In genomic region chr3:150544726-150545125, GRCh38 we compare ENCODE assay signal across 8 cellular contexts. TPM values are rescaled to one million over a fixed set of nuclear protein-coding genes. Genes with fewer than 3 reads are reported as not detected.
DNase-seq lines count a peak whose midpoint lies in the region; ATAC-seq and TF ChIP-seq lines count a peak whose summit lies in the region.

No MANE protein-coding gene starts in this region.

- ATAC-seq in GM19397 (IDR thresholded peaks at IDR 0.05; ENCODE audit: unreplicated experiment) (no peak), HG03175 (IDR thresholded peaks at IDR 0.05; ENCODE audit: unreplicated experiment) (no peak)

- no peaks in the 10 kb centered on the region for H3K9me2 ChIP-seq in Loucy (replicated peaks; ENCODE audit: low read depth, low read length)

- no peak overlapping the region for H2AFZ ChIP-seq in Loucy (ENCODE audit: low read length)

- POLR2A ChIA-PET in HEK293T (lab: Yijun Ruan, JAX) = interaction anchor here (1.0 kb wide), 1 partner anchor 58 kb away, joined by 4 read pairs; the partner anchor contains the start of gene SELENOT

- DNase-seq in CD1c-positive myeloid dendritic cell (ENCODE audit: extremely low spot score) (peak; percentile 24), chondrocyte (ENCODE audit: low spot score) (no peak), nephron progenitor cell (no peak), NCI-H1092 treated with DMSO at 0.1 percent for 48 hours (lab: John Stamatoyannopoulos, UW) (no peak), HEK293T (ENCODE audit: extremely low spot score) (no peak)

- H3K4me1 Mint-ChIP-seq in chondrocyte (ENCODE audit: low read depth) (peaks cover 43% of the 10 kb centered on the region), nephron progenitor cell (peaks cover 41% of the 10 kb centered on the region)

- H3K36me3 Mint-ChIP-seq in chondrocyte (ENCODE audit: low read depth) (peaks cover 8% of the 10 kb centered on the region), nephron progenitor cell (ENCODE audit: low read depth) (peaks cover 22% of the 10 kb centered on the region)

- H3F3A ChIP-seq in Loucy (ENCODE audit: low read depth) = no peaks in the 10 kb centered on the region

- CTCF ChIA-PET in HEK293T (lab: Yijun Ruan, JAX) = no interaction called here

- H4K20me1 ChIP-seq in Loucy (ENCODE audit: insufficient read depth, low read length, poor library complexity, severe bottlenecking) = peaks cover 66% of the 10 kb centered on the region

- no peaks in the 10 kb centered on the region for H3K27me3 ChIP-seq in Loucy (ENCODE audit: insufficient read depth, low read length, poor library complexity, severe bottlenecking)

- TF ChIP-seq CTCF in Loucy (conservative IDR thresholded peaks at IDR 0.05; ENCODE audit: low read length) (no peak), chondrocyte (IDR thresholded peaks at IDR 0.05) (no peak), nephron progenitor cell (IDR thresholded peaks at IDR 0.05) (no peak)

- peaks cover 87% of the 10 kb centered on the region for H3K79me2 ChIP-seq in Loucy (ENCODE audit: insufficient read depth, low read length)

- no peaks in the 10 kb centered on the region for H3K9me3 Mint-ChIP-seq in chondrocyte (ENCODE audit: low read depth)
- H3K9me3 Mint-ChIP-seq in nephron progenitor cell = no peaks in the 10 kb centered on the region

- no peaks in the 10 kb centered on the region for H3K9me3 ChIP-seq in Loucy (ENCODE audit: insufficient read depth, low read depth, low read length)

- H3K27me3 Mint-ChIP-seq in chondrocyte (ENCODE audit: low read depth) (no peaks in the 10 kb centered on the region), nephron progenitor cell (ENCODE audit: low read depth, poor library complexity) (peaks cover 3% of the 10 kb centered on the region)

- H3K4me2 ChIP-seq in Loucy (ENCODE audit: low read depth, low read length, poor library complexity, severe bottlenecking) = peak overlapping the region; percentile 90

- peak overlapping the region; percentile 69 for H3K27ac Mint-ChIP-seq in chondrocyte (ENCODE audit: unreplicated experiment)
- H3K27ac Mint-ChIP-seq in nephron progenitor cell = no peak overlapping the region

- peaks cover 58% of the 10 kb centered on the region for H3K4me1 ChIP-seq in Loucy (ENCODE audit: insufficient read depth, low read length, poor library complexity, severe bottlenecking)

- peak overlapping the region; percentile 92 for H3K9ac ChIP-seq in Loucy (ENCODE audit: low read depth, low read length, poor library complexity, severe bottlenecking)

- no peaks in the 10 kb centered on the region for H3K36me3 ChIP-seq in Loucy (ENCODE audit: insufficient read depth, low read length)

- H3K4me3 Mint-ChIP-seq in chondrocyte (ENCODE audit: unreplicated experiment) (peak overlapping the region; percentile 88), nephron progenitor cell (peak overlapping the region; percentile 99)

- peak overlapping the region; percentile 98 for H3K4me3 ChIP-seq in Loucy (ENCODE audit: low read length, poor library complexity, severe bottlenecking)

TF ChIP-seq in HEK293T, 16 proteins besides CTCF, POLR2A, EP300 and RAD21:
- TF ChIP-seq FOXM1 (IDR thresholded peaks at IDR 0.05; ENCODE audit: borderline replicate concordance) (no peak), PKNOX1 (IDR thresholded peaks at IDR 0.05) (no peak)

RNA-seq across cellular contexts. Expression of gene SERP1, which starts 1.6 kb away (rescaled TPM):
- total RNA-seq in chondrocyte = 90.8 to 103 TPM (median 91.4 TPM) in 3 replicates

RNA-seq across cellular contexts. Expression of gene EIF2A, which starts 1.9 kb away (rescaled TPM):
- 48.4 to 73.0 TPM (median 52.4 TPM) in 3 replicates for total RNA-seq in chondrocyte

RNA-seq across cellular contexts. Expression of gene SELENOT, which starts 58.4 kb away (rescaled TPM):
- 70.5 to 83.8 TPM (median 79.1 TPM) in 3 replicates for total RNA-seq in chondrocyte
